In genomic region chr19:1307320-1307719, GRCh38 we compare ENCODE assay signal across 1 cellular context.
TF ChIP-seq lines count a peak whose summit lies in the region.

No MANE protein-coding gene starts in this region.

TF ChIP-seq in K562, 482 proteins besides CTCF, POLR2A, EP300 and RAD21 (continued from another document):
- TF ChIP-seq, protein P1, sequence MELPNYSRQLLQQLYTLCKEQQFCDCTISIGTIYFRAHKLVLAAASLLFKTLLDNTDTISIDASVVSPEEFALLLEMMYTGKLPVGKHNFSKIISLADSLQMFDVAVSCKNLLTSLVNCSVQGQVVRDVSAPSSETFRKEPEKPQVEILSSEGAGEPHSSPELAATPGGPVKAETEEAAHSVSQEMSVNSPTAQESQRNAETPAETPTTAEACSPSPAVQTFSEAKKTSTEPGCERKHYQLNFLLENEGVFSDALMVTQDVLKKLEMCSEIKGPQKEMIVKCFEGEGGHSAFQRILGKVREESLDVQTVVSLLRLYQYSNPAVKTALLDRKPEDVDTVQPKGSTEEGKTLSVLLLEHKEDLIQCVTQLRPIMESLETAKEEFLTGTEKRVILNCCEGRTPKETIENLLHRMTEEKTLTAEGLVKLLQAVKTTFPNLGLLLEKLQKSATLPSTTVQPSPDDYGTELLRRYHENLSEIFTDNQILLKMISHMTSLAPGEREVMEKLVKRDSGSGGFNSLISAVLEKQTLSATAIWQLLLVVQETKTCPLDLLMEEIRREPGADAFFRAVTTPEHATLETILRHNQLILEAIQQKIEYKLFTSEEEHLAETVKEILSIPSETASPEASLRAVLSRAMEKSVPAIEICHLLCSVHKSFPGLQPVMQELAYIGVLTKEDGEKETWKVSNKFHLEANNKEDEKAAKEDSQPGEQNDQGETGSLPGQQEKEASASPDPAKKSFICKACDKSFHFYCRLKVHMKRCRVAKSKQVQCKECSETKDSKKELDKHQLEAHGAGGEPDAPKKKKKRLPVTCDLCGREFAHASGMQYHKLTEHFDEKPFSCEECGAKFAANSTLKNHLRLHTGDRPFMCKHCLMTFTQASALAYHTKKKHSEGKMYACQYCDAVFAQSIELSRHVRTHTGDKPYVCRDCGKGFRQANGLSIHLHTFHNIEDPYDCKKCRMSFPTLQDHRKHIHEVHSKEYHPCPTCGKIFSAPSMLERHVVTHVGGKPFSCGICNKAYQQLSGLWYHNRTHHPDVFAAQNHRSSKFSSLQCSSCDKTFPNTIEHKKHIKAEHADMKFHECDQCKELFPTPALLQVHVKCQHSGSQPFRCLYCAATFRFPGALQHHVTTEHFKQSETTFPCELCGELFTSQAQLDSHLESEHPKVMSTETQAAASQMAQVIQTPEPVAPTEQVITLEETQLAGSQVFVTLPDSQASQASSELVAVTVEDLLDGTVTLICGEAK (IDR thresholded peaks at IDR 0.05) = peak; percentile 55; the same call in 1 of the 2 replicates
- TF ChIP-seq, protein P1 (CRISPR knock-in tag; IDR thresholded peaks at IDR 0.05) = no peak
- TF ChIP-seq ETV1 (tag; conservative IDR thresholded peaks at IDR 0.05; ENCODE audit: low read depth) (peak; percentile 78), CTBP1 (IDR thresholded peaks at IDR 0.05; ENCODE audit: borderline replicate concordance) (0 out of 2 replicates have a peak, but pooled peaks have one; percentile 9), CXXC5 (CRISPR knock-in tag; IDR thresholded peaks at IDR 0.05) (peak; percentile 86), PHB2 (IDR thresholded peaks at IDR 0.05; ENCODE audit: low read depth) (no peak), ZNF785 (CRISPR knock-in tag; IDR thresholded peaks at IDR 0.05) (no peak), JUNB (CRISPR knock-in tag; conservative IDR thresholded peaks at IDR 0.05) (no peak), HDAC2 (IDR thresholded peaks at IDR 0.05) (0 out of 2 replicates have a peak, but pooled peaks have one; percentile 12)
